Comparison of ENCODE assay signal across 14 cellular contexts in the genomic region with DNA sequence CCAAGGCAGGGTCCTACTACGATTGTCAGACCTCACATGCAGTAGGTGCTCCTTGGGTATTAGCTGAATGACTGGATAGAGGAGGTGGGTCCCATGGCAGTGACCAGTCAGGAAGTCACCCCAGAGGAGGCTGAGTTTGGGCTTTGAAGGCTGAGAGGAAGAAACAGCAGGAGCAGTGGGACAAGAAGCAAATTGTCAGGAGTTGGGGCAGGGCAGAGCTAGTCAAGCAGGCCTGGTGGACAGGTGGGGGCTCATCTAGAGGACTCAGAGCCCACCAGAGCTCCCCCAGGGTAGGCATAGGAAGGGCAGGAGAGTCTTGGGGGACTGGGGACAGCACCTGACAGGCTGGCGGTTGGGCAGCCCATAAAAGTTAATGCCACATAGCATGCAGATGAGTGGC. TPM values are rescaled to one million over a fixed set of nuclear protein-coding genes. Genes with fewer than 3 reads are reported as not detected.
DNase-seq lines count a peak whose midpoint lies in the region; ATAC-seq and TF ChIP-seq lines count a peak whose summit lies in the region.
"Had no signal": no experiment of that assay in that cellular context is flagged by ENCODE, and none has a peak within 500 bp of the region (broad histone marks: within the 10 kb centered on the region; RNA-seq: fewer than 3 reads in every experiment).

No MANE protein-coding gene starts in this region.

- H3K4me1 Mint-ChIP-seq in activated T-cell treated with anti-CD3 and anti-CD28 coated beads, Interleukin-2, amount 50 U/mL, for 24 hours (ENCODE audit: low read depth): peaks cover 75% of the 10 kb centered on the region
- H3K4me1 Mint-ChIP-seq in activated B cell treated with CpG ODN at 0.5 μM for 24 hours (peaks cover 76% of the 10 kb centered on the region), immature natural killer cell (peaks cover 84 to 85% of the 10 kb centered on the region in 2 donors)
- peaks cover 78% of the 10 kb centered on the region for H3K4me1 Mint-ChIP-seq in stimulated activated memory B cell treated with anti-CD40 and anti-IgM and Interleukin-4, amounts not matched to agents 10 μg/mL and 1 μg/mL and 100 μg/mL, for 72 hours

- peak overlapping the region; percentile 82 for H3K27ac Mint-ChIP-seq in activated T-cell treated with anti-CD3 and anti-CD28 coated beads, Interleukin-2, amount 50 U/mL, for 24 hours
- no peak overlapping the region for H3K27ac Mint-ChIP-seq in activated B cell treated with CpG ODN at 0.5 μM for 24 hours
- peak overlapping the region; percentile 82 to 95 (median 90) for H3K27ac Mint-ChIP-seq in immature natural killer cell
- H3K27ac Mint-ChIP-seq in stimulated activated memory B cell treated with anti-CD40 and anti-IgM and Interleukin-4, amounts not matched to agents 10 μg/mL and 1 μg/mL and 100 μg/mL, for 72 hours: peak overlapping the region; percentile 46

- peaks cover 32% of the 10 kb centered on the region for H3K36me3 Mint-ChIP-seq in activated T-cell treated with anti-CD3 and anti-CD28 coated beads, Interleukin-2, amount 50 U/mL, for 24 hours (ENCODE audit: low read depth)
- H3K36me3 Mint-ChIP-seq in activated B cell treated with CpG ODN at 0.5 μM for 24 hours (ENCODE audit: low read depth): peaks cover 5% of the 10 kb centered on the region
- peaks cover 0 to 12% (median 5%) of the 10 kb centered on the region in 3 donors for H3K36me3 Mint-ChIP-seq in immature natural killer cell
- peaks cover 15% of the 10 kb centered on the region for H3K36me3 Mint-ChIP-seq in stimulated activated memory B cell treated with anti-CD40 and anti-IgM and Interleukin-4, amounts not matched to agents 10 μg/mL and 1 μg/mL and 100 μg/mL, for 72 hours

- H3K4me3 Mint-ChIP-seq in activated T-cell treated with anti-CD3 and anti-CD28 coated beads, Interleukin-2, amount 50 U/mL, for 24 hours: no peak overlapping the region
- peak overlapping the region; percentile 15 for H3K4me3 Mint-ChIP-seq in activated B cell treated with CpG ODN at 0.5 μM for 24 hours
- H3K4me3 Mint-ChIP-seq in immature natural killer cell: peak overlapping the region; percentile 56 to 76 (median 67)
- no peak overlapping the region for H3K4me3 Mint-ChIP-seq in stimulated activated memory B cell treated with anti-CD40 and anti-IgM and Interleukin-4, amounts not matched to agents 10 μg/mL and 1 μg/mL and 100 μg/mL, for 72 hours

- H3K27me3 ChIP-seq in HAP-1 (ENCODE audit: low read depth) (no peaks in the 10 kb centered on the region), BE2C (no peaks in the 10 kb centered on the region)
- H3K27me3 ChIP-seq: gastrocnemius medialis had no signal

- DNase-seq in activated T-cell treated with anti-CD3 and anti-CD28 coated beads, Interleukin-2, amount 50 U/mL, for 24 hours: no peak
- DNase-seq in activated T-cell treated with anti-CD3 and anti-CD28 coated beads, Interleukin-2, amount 50 U/mL, for 1 hour: no peak
- DNase-seq in activated B cell treated with CpG ODN at 0.5 μM for 24 hours: no peak
- no peak for DNase-seq in immature natural killer cell
- DNase-seq in HAP-1 (ENCODE audit: low spot score in 2 of 2): no peak
- no peak for DNase-seq in GOT3 (lab: John Stamatoyannopoulos, UW)
- no peak for DNase-seq in BE2C
- DNase-seq: ACHN; gastrocnemius medialis; MM.1S; NCI-H446 treated with DMSO at 0.1 percent for 48 hours; SHP77; stimulated activated CD4-positive, alpha-beta T cell treated with anti-CD3 and anti-CD28 coated beads, Interleukin-4, amount 100 ng/mL, for 24 hours had no signal

- intact Hi-C loops in activated B cell treated with CpG ODN at 0.5 μM for 24 hours (cut with micrococcal nuclease): no loop called here

- CTCF ChIA-PET in activated B cell treated with CpG ODN at 0.5 μM for 24 hours (lab: Charles Lee): interaction anchor here (1.0 to 1.5 kb wide), 3 partner anchors 17 to 73 kb away, joined by 3 to 4 read pairs (median 4); no protein-coding TSS in a partner anchor

- H3K9me3 ChIP-seq in HAP-1: no peaks in the 10 kb centered on the region
- no peaks in the 10 kb centered on the region for H3K9me3 ChIP-seq in BE2C
- H3K9me3 ChIP-seq: gastrocnemius medialis had no signal

- POLR2A ChIA-PET in activated B cell treated with CpG ODN at 0.5 μM for 24 hours (lab: Charles Lee): interaction anchor here (0.7 to 2.2 kb wide), 2 partner anchors 23 to 277 kb away, joined by 7 to 10 read pairs; no protein-coding TSS in a partner anchor

- H3K27me3 Mint-ChIP-seq in activated T-cell treated with anti-CD3 and anti-CD28 coated beads, Interleukin-2, amount 50 U/mL, for 24 hours: no peaks in the 10 kb centered on the region
- H3K27me3 Mint-ChIP-seq in activated B cell treated with CpG ODN at 0.5 μM for 24 hours: no peaks in the 10 kb centered on the region
- peaks cover under 1 to 8% (median 3%) of the 10 kb centered on the region in 3 donors for H3K27me3 Mint-ChIP-seq in immature natural killer cell (ENCODE audit: low read depth in 3 of 3)
- no peaks in the 10 kb centered on the region for H3K27me3 Mint-ChIP-seq in stimulated activated memory B cell treated with anti-CD40 and anti-IgM and Interleukin-4, amounts not matched to agents 10 μg/mL and 1 μg/mL and 100 μg/mL, for 72 hours

- no peaks in the 10 kb centered on the region for H3K36me3 ChIP-seq in HAP-1 (replicated peaks)
- no peaks in the 10 kb centered on the region for H3K36me3 ChIP-seq in BE2C
- H3K36me3 ChIP-seq: gastrocnemius medialis had no signal

- H3K9me3 Mint-ChIP-seq in activated T-cell treated with anti-CD3 and anti-CD28 coated beads, Interleukin-2, amount 50 U/mL, for 24 hours: no peaks in the 10 kb centered on the region
- no peaks in the 10 kb centered on the region for H3K9me3 Mint-ChIP-seq in activated B cell treated with CpG ODN at 0.5 μM for 24 hours
- no peaks in the 10 kb centered on the region for H3K9me3 Mint-ChIP-seq in immature natural killer cell
- H3K9me3 Mint-ChIP-seq in stimulated activated memory B cell treated with anti-CD40 and anti-IgM and Interleukin-4, amounts not matched to agents 10 μg/mL and 1 μg/mL and 100 μg/mL, for 72 hours: no peaks in the 10 kb centered on the region

- ATAC-seq in activated B cell treated with CpG ODN at 0.5 μM for 24 hours (ENCODE audit: low read depth): no peak
- ATAC-seq in stimulated activated memory B cell treated with anti-CD40 and anti-IgM and Interleukin-4, amounts not matched to agents 10 μg/mL and 1 μg/mL and 100 μg/mL, for 72 hours: no peak
- ATAC-seq: gastrocnemius medialis had no signal

- H3K4me3 ChIP-seq in HAP-1: no peak overlapping the region
- H3K4me3 ChIP-seq in BE2C (ENCODE audit: low read depth, low read length): no peak overlapping the region

- in situ Hi-C loops in HAP-1 (cut with MboI; ENCODE audit: low sequenced_read_pairs): no loop called here

- TF ChIP-seq CTCF in activated B cell treated with CpG ODN at 0.5 μM for 24 hours (IDR thresholded peaks at IDR 0.05): no peak
- TF ChIP-seq CTCF in BE2C (IDR thresholded peaks at IDR 0.05; ENCODE audit: low read depth, low read length): no peak

- peaks cover 7% of the 10 kb centered on the region for H3K4me1 ChIP-seq in HAP-1
- H3K4me1 ChIP-seq in BE2C: no peaks in the 10 kb centered on the region

RNA-seq across cellular contexts. Expression of gene NBEAL2, which starts 3.1 kb away (rescaled TPM):
- 79.8 and 98.6 TPM in 2 replicates for total RNA-seq in activated B cell treated with CpG ODN at 0.5 μM for 24 hours
- 10 to 100 TPM in 1 of 3 donors, 1 to 10 TPM in 2; 7.9 to 28.4 (median 9.9) TPM for polyA plus RNA-seq in immature natural killer cell
- polyA plus RNA-seq in BE2C (2012; ENCODE audit: insufficient read depth, insufficient read length, low read depth): 16.3 TPM

RNA-seq across cellular contexts. Expression of gene CCDC12, which starts 6.0 kb away (rescaled TPM):
- total RNA-seq in activated B cell treated with CpG ODN at 0.5 μM for 24 hours: 93.8 and 98.4 TPM in 2 replicates
- polyA plus RNA-seq in immature natural killer cell: 100 to 1,000 TPM; 114 to 174 (median 129) TPM
- 80.9 TPM for polyA plus RNA-seq in BE2C (2012; ENCODE audit: insufficient read depth, insufficient read length, low read depth)

Comparison
In these comparisons a context has a peak if more than half of its experiments do, and no peak if none do; other contexts are left out.
1. H3K4me3 Mint-ChIP-seq: peak in activated B cell treated with CpG ODN at 0.5 μM for 24 hours (single experiment) and immature natural killer cell (5 of 5); none in activated T-cell treated with anti-CD3 and anti-CD28 coated beads, Interleukin-2, amount 50 U/mL, for 24 hours (single experiment) and stimulated activated memory B cell treated with anti-CD40 and anti-IgM and Interleukin-4, amounts not matched to agents 10 μg/mL and 1 μg/mL and 100 μg/mL, for 72 hours (single experiment).